In the genomic region with DNA sequence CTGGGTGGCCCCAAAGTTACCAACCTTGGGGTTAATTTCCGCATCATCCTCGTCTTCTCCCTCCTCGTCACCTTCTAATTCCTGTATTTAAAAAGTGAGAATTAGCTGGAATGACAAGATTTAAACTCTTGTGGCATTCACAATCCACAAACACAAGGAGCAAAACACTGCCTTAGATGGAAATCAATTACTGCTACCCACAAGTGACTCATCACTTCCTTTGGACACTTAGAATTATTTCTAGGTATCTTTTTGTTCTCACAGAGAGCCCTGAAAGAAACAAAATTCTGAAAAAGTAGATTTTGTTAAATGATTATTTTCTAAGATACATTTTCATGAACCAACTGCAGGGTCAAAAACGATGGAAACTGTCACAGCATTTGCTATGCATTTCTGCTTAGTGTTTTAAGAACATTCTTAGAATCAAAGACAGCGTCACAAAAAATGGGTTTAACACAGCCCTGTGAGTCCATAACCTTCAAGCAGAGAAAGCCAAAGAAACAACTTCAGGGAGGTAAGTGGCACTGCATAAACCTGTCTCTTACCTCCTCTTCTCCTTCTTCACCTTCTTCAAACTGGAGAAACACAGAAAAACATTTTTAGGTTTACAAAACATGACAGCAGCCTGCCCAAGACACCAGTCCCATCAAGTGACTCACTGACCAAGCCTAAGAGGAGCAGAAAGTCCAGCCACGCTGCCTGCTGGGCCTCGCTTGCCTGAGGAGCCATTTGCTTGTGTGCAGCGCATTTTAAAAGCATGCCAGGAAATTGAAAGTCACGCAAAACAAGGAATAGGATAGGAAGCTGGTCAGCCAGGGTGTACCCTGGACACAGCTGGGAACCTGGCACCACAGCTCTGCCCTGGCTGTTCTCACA, we compare ENCODE assay signal across 11 cellular contexts. TPM values are rescaled to one million over a fixed set of nuclear protein-coding genes. Genes with fewer than 3 reads are reported as not detected.
DNase-seq lines count a peak whose midpoint lies in the region; ATAC-seq, FAIRE-seq and TF ChIP-seq lines count a peak whose summit lies in the region.
"Had no signal": no experiment of that assay in that cellular context is flagged by ENCODE, and none has a peak within 500 bp of the region (broad histone marks: within the 10 kb centered on the region; RNA-seq: fewer than 3 reads in every experiment).

No MANE protein-coding gene starts in this region.

- in situ Hi-C loops in astrocyte of the spinal cord (cut with HindIII; ENCODE audit: low sequenced_read_pairs) (no loop called here), GM13976 (cut with MboI; ENCODE audit: low sequenced_read_pairs, unreplicated experiment) (no loop called here)

- no peak for TF ChIP-seq CTCF in NB4 (IDR thresholded peaks at IDR 0.05; ENCODE audit: low read depth, low read length)
- no peak for TF ChIP-seq CTCF in astrocyte of the spinal cord (IDR thresholded peaks at IDR 0.05; ENCODE audit: low read depth, low read length)
- TF ChIP-seq CTCF in pancreas (IDR thresholded peaks at IDR 0.05) = no peak
- TF ChIP-seq CTCF in GM13976 (IDR thresholded peaks at IDR 0.05; ENCODE audit: borderline replicate concordance, control extremely low read depth, extremely low read depth, insufficient read depth, missing control alignments) = no peak

- H3K4me1 ChIP-seq in mesodermal cell (ENCODE audit: control insufficient read depth, insufficient read depth, low read length, poor library complexity, severe bottlenecking) (peaks cover 46% of the 10 kb centered on the region), pancreas (no peaks in the 10 kb centered on the region)
- H3K4me1 ChIP-seq: adrenal gland had no signal

- H3K4me3 ChIP-seq in NB4 (ENCODE audit: low read depth, low read length) (no peak overlapping the region), astrocyte of the spinal cord (ENCODE audit: low read depth, low read length) (no peak overlapping the region), mesodermal cell (ENCODE audit: extremely low read depth, insufficient read depth, low read length, poor library complexity, severe bottlenecking) (no peak overlapping the region), pancreas (no peak overlapping the region)
- H3K4me3 ChIP-seq: adrenal gland had no signal

- DNase-seq in COLO829 (ENCODE audit: low spot score) (peak; percentile 63), NB4 (ENCODE audit: low read depth) (peak; percentile 56), astrocyte of the spinal cord (ENCODE audit: low read depth, low spot score) (peak; percentile 84), HEK293T (ENCODE audit: extremely low spot score) (no peak), GM19239 (ENCODE audit: insufficient read length, low spot score) (no peak), pancreas (no peak), GM13976 (ENCODE audit: low spot score) (no peak)
- DNase-seq: adrenal gland, NCI-H526, T1000 had no signal

- intact Hi-C loops in pancreas (cut with DNase I) = no loop called here

- no peak for TF ChIP-seq POLR2A in NB4 (IDR thresholded peaks at IDR 0.05; ENCODE audit: extremely low read depth, insufficient read length)

- no peak for FAIRE-seq in GM19239 (lab: Jason Lieb, UNC)
- FAIRE-seq in pancreas (lab: Jason Lieb, UNC) = no peak

- H3K9me3 ChIP-seq in mesodermal cell (ENCODE audit: control insufficient read depth, low read length) = no peaks in the 10 kb centered on the region
- no peaks in the 10 kb centered on the region for H3K9me3 ChIP-seq in pancreas
- H3K9me3 ChIP-seq: adrenal gland had no signal

- peak overlapping the region; percentile 85 for H3K27ac ChIP-seq in mesodermal cell (ENCODE audit: low read depth, low read length, severe bottlenecking)
- H3K27ac ChIP-seq in pancreas = no peak overlapping the region
- H3K27ac ChIP-seq: adrenal gland had no signal

- H3K27me3 ChIP-seq in pancreas = no peaks in the 10 kb centered on the region
- H3K27me3 ChIP-seq: adrenal gland had no signal

- 73 to 76% methylated on average over 5 to 6 of the region's 9 CpGs for WGBS in mesodermal cell (ENCODE audit: insufficient coverage in 2 of 2), 2 experiments
- WGBS in pancreas, 2 donors = 85 to 86% methylated on average over 9 of the region's 9 CpGs

- POLR2A ChIA-PET in HEK293T (lab: Yijun Ruan, JAX) = no interaction called here

- H3K36me3 ChIP-seq in mesodermal cell (ENCODE audit: control insufficient read depth, insufficient read depth, low read length) (peaks cover 90% of the 10 kb centered on the region), pancreas (peaks cover 0 to 62% (median 20%) of the 10 kb centered on the region in 3 donors)

- CTCF ChIA-PET in HEK293T (lab: Yijun Ruan, JAX) = no interaction called here

- no peak for ATAC-seq in pancreas

TF ChIP-seq in HEK293T, 16 proteins besides CTCF, POLR2A, EP300 and RAD21:
- TF ChIP-seq ZNF384 (IDR thresholded peaks at IDR 0.05) (no peak), FOXK2 (IDR thresholded peaks at IDR 0.05) (no peak), SP1 (IDR thresholded peaks at IDR 0.05) (no peak), CTBP1 (IDR thresholded peaks at IDR 0.05; ENCODE audit: borderline replicate concordance) (no peak), NFRKB (IDR thresholded peaks at IDR 0.05) (no peak), HDGF (IDR thresholded peaks at IDR 0.05; ENCODE audit: borderline replicate concordance) (no peak), FOXA1 (IDR thresholded peaks at IDR 0.05) (no peak), LEF1 (IDR thresholded peaks at IDR 0.05; ENCODE audit: borderline replicate concordance) (no peak), TARDBP (IDR thresholded peaks at IDR 0.05) (no peak)

RNA-seq across cellular contexts. Expression of a gene that starts 22.3 kb away (rescaled TPM):
- polyA plus RNA-seq in mesodermal cell (2013, experiment 1 of 2) = 66.5 TPM
- polyA plus RNA-seq in mesodermal cell (2013, experiment 2 of 2) = 50.0 TPM
- 1 to 10 TPM in 4 of 6 donors, under 1 TPM in 2; 0.16 to 9.0 (median 2.1) TPM for total RNA-seq in pancreas
- 1 to 10 TPM; 2.6 to 5.9 TPM for polyA plus RNA-seq in pancreas

RNA-seq across cellular contexts. Expression of a gene that starts 40.7 kb away (rescaled TPM):
- polyA plus RNA-seq in mesodermal cell (2013, experiment 1 of 2) = 155 TPM
- polyA plus RNA-seq in mesodermal cell (2013, experiment 2 of 2) = 156 TPM
- total RNA-seq in pancreas = 10 to 100 TPM; 29.3 to 67.4 (median 40.9) TPM
- 10 to 100 TPM; 40.9 to 52.5 TPM for polyA plus RNA-seq in pancreas

Comparison
In these comparisons a context has a peak if more than half of its experiments do, and no peak if none do; other contexts are left out.
1. DNase-seq: peak in COLO829 (single experiment), NB4 (single experiment) and astrocyte of the spinal cord (single experiment); none in HEK293T (single experiment), GM19239 (single experiment), pancreas (0 of 6) and GM13976 (single experiment).